Comparison of ENCODE assay signal across 16 cellular contexts in the genomic region with DNA sequence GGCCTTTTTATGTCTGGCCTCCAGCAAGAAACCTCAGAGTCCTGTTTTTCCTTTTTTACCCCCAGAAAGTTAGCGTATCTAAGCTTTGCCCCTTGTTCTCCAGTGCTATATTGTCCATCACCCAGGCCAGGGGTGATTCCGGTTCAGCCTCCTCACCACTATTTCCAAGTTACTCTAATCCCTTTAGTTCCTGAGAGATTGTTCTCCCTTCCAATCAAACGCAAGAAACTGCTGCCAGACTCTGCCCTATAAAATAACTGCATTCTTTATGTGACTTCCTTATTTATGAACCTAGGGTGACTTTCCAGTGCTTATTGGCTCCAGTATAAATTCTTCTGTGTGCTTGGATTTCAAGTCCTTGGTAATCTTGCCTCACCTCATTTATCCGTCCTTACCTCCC.
"Had no signal": no experiment of that assay in that cellular context is flagged by ENCODE, and none has a peak within 500 bp of the region (broad histone marks: within the 10 kb centered on the region; RNA-seq: fewer than 3 reads in every experiment).

No MANE protein-coding gene starts in this region.

- H3K36me3 ChIP-seq: ascending aorta, cardiac muscle cell, left lung, right lobe of liver, upper lobe of left lung, WERI-Rb-1 had no signal

- DNase-seq: activated CD4-positive, alpha-beta memory T cell treated with anti-CD3 and anti-CD28 coated beads, Interleukin-2, amount 10 ng/mL, durations not matched to agents 7 days and 5 days; activated CD4-positive, alpha-beta T cell treated with anti-CD3 and anti-CD28 coated beads for 4 hours; activated naive CD4-positive, alpha-beta T cell treated with anti-CD3 and anti-CD28 coated beads, Interleukin-2, amount 10 ng/mL, durations not matched to agents 7 days and 5 days; activated T-cell treated with anti-CD3 and anti-CD28 coated beads, Interleukin-2, amount 50 U/mL, for 24 hours; endodermal cell; islet precursor cell; left lung; right lobe of liver; stimulated activated naive CD8-positive, alpha-beta T cell treated with anti-CD3 and anti-CD28 coated beads, Interleukin-15, amount 100 ng/mL, for 72 hours; T1000; upper lobe of left lung; WERI-Rb-1 had no signal

- H3K4me3 ChIP-seq: ascending aorta, cardiac muscle cell, left lung, right lobe of liver, smooth muscle cell, upper lobe of left lung had no signal

- H3K27ac ChIP-seq: ascending aorta, cardiac muscle cell, left lung, right lobe of liver, upper lobe of left lung, WERI-Rb-1 had no signal

- H3K9me3 ChIP-seq: ascending aorta, left lung, right lobe of liver, upper lobe of left lung had no signal

- H3K27me3 ChIP-seq: ascending aorta, cardiac muscle cell, left lung, upper lobe of left lung had no signal

- H3K4me1 ChIP-seq: ascending aorta, left lung, right lobe of liver, upper lobe of left lung had no signal

- ATAC-seq: left lung; natural killer cell treated with Interleukin-12 subunit alpha and Interleukin-12 subunit beta and Interleukin-15 and Interleukin-18, amount 100 ng/mL, for 72 hours; right lobe of liver; stimulated activated naive CD8-positive, alpha-beta T cell treated with anti-CD3 and anti-CD28 coated beads, Interleukin-15, amount 100 ng/mL, for 72 hours had no signal
